ENCODE assay signal across 9 cellular contexts in the genomic region with DNA sequence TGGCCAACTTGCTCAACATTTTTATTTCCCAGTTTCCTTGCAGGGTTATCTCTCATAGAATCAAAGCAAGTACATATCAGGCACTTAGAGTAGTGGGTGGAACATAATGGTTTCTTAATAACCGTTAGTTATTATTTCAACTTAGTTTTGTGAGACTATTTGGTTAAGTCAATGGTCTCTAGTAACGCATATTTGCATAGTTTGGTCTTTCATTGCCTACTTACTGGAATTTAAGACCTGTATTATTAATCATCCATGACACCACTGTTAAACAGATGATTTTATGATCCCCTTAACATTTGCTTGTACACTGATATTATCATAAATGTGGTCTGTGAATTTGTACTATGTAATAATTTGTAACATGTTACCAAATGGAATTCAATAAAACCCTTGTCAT.
"Had no signal": no experiment of that assay in that cellular context is flagged by ENCODE, and none has a peak within 500 bp of the region (broad histone marks: within the 10 kb centered on the region; RNA-seq: fewer than 3 reads in every experiment).

No MANE protein-coding gene starts in this region.

- H3K9ac ChIP-seq: GM23248 had no signal

- H3K36me3 ChIP-seq: HAP-1 had no signal

- H3K9me3 ChIP-seq: HAP-1 had no signal

- DNase-seq: GM23248, GOT3, H7, H9, HCEC 1CT, HFFc6 had no signal

- ATAC-seq: GM23338, HCT116 had no signal

- H3K27ac ChIP-seq: GM23248 had no signal

- H3K4me3 ChIP-seq: GM23248, GM23338, HAP-1 had no signal
